ENCODE assay signal across 1 cellular context in the genomic region with DNA sequence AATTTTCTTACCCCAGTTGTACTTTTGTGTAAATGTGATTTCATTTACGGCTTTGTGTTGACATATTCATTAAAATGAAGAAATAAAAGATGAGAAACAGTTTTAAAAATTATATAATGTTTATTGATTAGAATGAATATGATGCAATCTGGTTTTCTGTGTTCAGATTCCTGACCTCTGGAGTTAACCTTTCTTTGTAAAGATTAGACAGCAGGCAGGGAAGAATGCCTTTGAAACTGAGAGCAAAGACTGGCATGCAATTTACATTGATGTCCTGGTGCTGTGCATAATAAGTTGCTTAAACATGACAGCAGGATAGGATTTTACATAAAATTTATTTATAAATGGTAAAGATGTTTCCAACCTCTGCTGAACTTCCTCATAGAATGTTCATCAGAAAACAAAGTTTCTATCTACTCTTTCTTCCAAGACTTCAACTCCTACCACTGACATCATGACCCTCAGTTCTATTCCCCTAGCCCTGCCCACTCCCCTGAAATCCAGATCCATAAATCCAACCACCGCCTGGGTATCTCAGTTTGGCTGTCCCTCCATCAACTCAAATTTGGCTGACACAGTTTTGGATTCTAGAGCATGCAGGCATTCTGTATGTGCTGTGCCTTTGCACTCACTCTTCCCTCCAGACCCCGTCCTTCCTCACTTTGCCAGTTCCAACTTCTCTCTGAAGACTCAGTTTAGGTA.
TF ChIP-seq lines count a peak whose summit lies in the region.

No MANE protein-coding gene starts in this region.

TF ChIP-seq in HepG2, 621 proteins besides CTCF, POLR2A, EP300 and RAD21 (continued from another document and continues in another):
- TF ChIP-seq, protein P1, sequence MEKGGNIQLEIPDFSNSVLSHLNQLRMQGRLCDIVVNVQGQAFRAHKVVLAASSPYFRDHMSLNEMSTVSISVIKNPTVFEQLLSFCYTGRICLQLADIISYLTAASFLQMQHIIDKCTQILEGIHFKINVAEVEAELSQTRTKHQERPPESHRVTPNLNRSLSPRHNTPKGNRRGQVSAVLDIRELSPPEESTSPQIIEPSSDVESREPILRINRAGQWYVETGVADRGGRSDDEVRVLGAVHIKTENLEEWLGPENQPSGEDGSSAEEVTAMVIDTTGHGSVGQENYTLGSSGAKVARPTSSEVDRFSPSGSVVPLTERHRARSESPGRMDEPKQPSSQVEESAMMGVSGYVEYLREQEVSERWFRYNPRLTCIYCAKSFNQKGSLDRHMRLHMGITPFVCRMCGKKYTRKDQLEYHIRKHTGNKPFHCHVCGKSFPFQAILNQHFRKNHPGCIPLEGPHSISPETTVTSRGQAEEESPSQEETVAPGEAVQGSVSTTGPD (CRISPR knock-in tag; IDR thresholded peaks at IDR 0.05): no peak
- TF ChIP-seq ZNF670 (CRISPR knock-in tag; IDR thresholded peaks at IDR 0.05; ENCODE audit: borderline replicate concordance) (no peak), ZFP90 (CRISPR knock-in tag; IDR thresholded peaks at IDR 0.05; ENCODE audit: borderline replicate concordance) (no peak), PAWR (CRISPR knock-in tag; IDR thresholded peaks at IDR 0.05; ENCODE audit: borderline replicate concordance) (no peak), CHD4 (IDR thresholded peaks at IDR 0.05; ENCODE audit: borderline replicate concordance, low read length) (no peak), SRSF4 (IDR thresholded peaks at IDR 0.05; ENCODE audit: low read depth, low read length, poor library complexity, severe bottlenecking) (no peak), ZNF839 (CRISPR knock-in tag; IDR thresholded peaks at IDR 0.05; ENCODE audit: borderline replicate concordance) (no peak), KAT8 (CRISPR knock-in tag; IDR thresholded peaks at IDR 0.05) (peak; percentile 16; the same call in 1 of the 2 replicates), EEA1 (CRISPR knock-in tag; IDR thresholded peaks at IDR 0.05; ENCODE audit: borderline replicate concordance) (no peak), ISL2 (CRISPR knock-in tag; IDR thresholded peaks at IDR 0.05) (peak; percentile 55; the same call in 1 of the 2 replicates), ZNF746 (CRISPR knock-in tag; IDR thresholded peaks at IDR 0.05) (no peak), SIX1 (CRISPR knock-in tag; IDR thresholded peaks at IDR 0.05; ENCODE audit: borderline replicate concordance) (no peak), NCOA2 (CRISPR knock-in tag; IDR thresholded peaks at IDR 0.05) (peak; percentile 76), ONECUT2 (CRISPR knock-in tag; IDR thresholded peaks at IDR 0.05) (peak; percentile 90), ESRRA (CRISPR knock-in tag; IDR thresholded peaks at IDR 0.05; ENCODE audit: low read depth) (no peak), MZF1 (CRISPR knock-in tag; IDR thresholded peaks at IDR 0.05; ENCODE audit: borderline replicate concordance) (no peak), SMAD3 (CRISPR knock-in tag; IDR thresholded peaks at IDR 0.05) (peak; percentile 75; the same call in 1 of the 2 replicates), RFXAP (CRISPR knock-in tag; IDR thresholded peaks at IDR 0.05; ENCODE audit: borderline replicate concordance) (no peak), DR1 (CRISPR knock-in tag; IDR thresholded peaks at IDR 0.05) (no peak), ZNF430 (CRISPR knock-in tag; IDR thresholded peaks at IDR 0.05) (no peak), RBFOX2 (IDR thresholded peaks at IDR 0.05; ENCODE audit: low read depth, low read length) (peak; percentile 71), ELF1 (CRISPR knock-in tag; IDR thresholded peaks at IDR 0.05) (no peak), SRY (CRISPR knock-in tag; IDR thresholded peaks at IDR 0.05) (no peak), ZNF598 (CRISPR knock-in tag; IDR thresholded peaks at IDR 0.05; ENCODE audit: borderline replicate concordance) (no peak), ZNF629 (CRISPR knock-in tag; conservative IDR thresholded peaks at IDR 0.05) (no peak), NFKBIZ (CRISPR knock-in tag; IDR thresholded peaks at IDR 0.05) (no peak), SOX6 (IDR thresholded peaks at IDR 0.05) (no peak), SOX6 (CRISPR knock-in tag; IDR thresholded peaks at IDR 0.05) (peak; percentile 90), ZNF619 (CRISPR knock-in tag; IDR thresholded peaks at IDR 0.05) (no peak), SSRP1 (CRISPR knock-in tag; IDR thresholded peaks at IDR 0.05) (no peak), SRF (IDR thresholded peaks at IDR 0.05; ENCODE audit: low read depth, low read length) (no peak), POLR2G (IDR thresholded peaks at IDR 0.05; ENCODE audit: low read depth, low read length) (peak; percentile 44; the same call in 1 of the 2 replicates), BCL6 (CRISPR knock-in tag; IDR thresholded peaks at IDR 0.05) (peak; percentile 87)
- TF ChIP-seq, protein P2, sequence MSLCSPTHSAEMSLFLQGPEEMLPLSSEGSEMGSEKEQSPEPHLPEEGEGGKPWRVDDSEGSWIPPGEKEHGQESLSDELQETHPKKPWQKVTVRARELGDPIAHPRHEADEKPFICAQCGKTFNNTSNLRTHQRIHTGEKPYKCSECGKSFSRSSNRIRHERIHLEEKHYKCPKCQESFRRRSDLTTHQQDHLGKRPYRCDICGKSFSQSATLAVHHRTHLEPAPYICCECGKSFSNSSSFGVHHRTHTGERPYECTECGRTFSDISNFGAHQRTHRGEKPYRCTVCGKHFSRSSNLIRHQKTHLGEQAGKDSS (CRISPR knock-in tag; IDR thresholded peaks at IDR 0.05; ENCODE audit: borderline replicate concordance, low read depth): no peak
- TF ChIP-seq, protein P3, sequence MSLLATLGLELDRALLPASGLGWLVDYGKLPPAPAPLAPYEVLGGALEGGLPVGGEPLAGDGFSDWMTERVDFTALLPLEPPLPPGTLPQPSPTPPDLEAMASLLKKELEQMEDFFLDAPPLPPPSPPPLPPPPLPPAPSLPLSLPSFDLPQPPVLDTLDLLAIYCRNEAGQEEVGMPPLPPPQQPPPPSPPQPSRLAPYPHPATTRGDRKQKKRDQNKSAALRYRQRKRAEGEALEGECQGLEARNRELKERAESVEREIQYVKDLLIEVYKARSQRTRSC (CRISPR knock-in tag; IDR thresholded peaks at IDR 0.05; ENCODE audit: low read depth): no peak
- TF ChIP-seq, protein P4, sequence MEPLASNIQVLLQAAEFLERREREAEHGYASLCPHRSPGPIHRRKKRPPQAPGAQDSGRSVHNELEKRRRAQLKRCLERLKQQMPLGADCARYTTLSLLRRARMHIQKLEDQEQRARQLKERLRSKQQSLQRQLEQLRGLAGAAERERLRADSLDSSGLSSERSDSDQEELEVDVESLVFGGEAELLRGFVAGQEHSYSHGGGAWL (CRISPR knock-in tag; IDR thresholded peaks at IDR 0.05): no peak
- TF ChIP-seq, protein P5, sequence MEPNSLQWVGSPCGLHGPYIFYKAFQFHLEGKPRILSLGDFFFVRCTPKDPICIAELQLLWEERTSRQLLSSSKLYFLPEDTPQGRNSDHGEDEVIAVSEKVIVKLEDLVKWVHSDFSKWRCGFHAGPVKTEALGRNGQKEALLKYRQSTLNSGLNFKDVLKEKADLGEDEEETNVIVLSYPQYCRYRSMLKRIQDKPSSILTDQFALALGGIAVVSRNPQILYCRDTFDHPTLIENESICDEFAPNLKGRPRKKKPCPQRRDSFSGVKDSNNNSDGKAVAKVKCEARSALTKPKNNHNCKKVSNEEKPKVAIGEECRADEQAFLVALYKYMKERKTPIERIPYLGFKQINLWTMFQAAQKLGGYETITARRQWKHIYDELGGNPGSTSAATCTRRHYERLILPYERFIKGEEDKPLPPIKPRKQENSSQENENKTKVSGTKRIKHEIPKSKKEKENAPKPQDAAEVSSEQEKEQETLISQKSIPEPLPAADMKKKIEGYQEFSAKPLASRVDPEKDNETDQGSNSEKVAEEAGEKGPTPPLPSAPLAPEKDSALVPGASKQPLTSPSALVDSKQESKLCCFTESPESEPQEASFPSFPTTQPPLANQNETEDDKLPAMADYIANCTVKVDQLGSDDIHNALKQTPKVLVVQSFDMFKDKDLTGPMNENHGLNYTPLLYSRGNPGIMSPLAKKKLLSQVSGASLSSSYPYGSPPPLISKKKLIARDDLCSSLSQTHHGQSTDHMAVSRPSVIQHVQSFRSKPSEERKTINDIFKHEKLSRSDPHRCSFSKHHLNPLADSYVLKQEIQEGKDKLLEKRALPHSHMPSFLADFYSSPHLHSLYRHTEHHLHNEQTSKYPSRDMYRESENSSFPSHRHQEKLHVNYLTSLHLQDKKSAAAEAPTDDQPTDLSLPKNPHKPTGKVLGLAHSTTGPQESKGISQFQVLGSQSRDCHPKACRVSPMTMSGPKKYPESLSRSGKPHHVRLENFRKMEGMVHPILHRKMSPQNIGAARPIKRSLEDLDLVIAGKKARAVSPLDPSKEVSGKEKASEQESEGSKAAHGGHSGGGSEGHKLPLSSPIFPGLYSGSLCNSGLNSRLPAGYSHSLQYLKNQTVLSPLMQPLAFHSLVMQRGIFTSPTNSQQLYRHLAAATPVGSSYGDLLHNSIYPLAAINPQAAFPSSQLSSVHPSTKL (CRISPR knock-in tag; IDR thresholded peaks at IDR 0.05): peak; percentile 90
- TF ChIP-seq, protein P6, sequence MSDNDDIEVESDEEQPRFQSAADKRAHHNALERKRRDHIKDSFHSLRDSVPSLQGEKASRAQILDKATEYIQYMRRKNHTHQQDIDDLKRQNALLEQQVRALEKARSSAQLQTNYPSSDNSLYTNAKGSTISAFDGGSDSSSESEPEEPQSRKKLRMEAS (IDR thresholded peaks at IDR 0.05): no peak
- TF ChIP-seq, protein P7, sequence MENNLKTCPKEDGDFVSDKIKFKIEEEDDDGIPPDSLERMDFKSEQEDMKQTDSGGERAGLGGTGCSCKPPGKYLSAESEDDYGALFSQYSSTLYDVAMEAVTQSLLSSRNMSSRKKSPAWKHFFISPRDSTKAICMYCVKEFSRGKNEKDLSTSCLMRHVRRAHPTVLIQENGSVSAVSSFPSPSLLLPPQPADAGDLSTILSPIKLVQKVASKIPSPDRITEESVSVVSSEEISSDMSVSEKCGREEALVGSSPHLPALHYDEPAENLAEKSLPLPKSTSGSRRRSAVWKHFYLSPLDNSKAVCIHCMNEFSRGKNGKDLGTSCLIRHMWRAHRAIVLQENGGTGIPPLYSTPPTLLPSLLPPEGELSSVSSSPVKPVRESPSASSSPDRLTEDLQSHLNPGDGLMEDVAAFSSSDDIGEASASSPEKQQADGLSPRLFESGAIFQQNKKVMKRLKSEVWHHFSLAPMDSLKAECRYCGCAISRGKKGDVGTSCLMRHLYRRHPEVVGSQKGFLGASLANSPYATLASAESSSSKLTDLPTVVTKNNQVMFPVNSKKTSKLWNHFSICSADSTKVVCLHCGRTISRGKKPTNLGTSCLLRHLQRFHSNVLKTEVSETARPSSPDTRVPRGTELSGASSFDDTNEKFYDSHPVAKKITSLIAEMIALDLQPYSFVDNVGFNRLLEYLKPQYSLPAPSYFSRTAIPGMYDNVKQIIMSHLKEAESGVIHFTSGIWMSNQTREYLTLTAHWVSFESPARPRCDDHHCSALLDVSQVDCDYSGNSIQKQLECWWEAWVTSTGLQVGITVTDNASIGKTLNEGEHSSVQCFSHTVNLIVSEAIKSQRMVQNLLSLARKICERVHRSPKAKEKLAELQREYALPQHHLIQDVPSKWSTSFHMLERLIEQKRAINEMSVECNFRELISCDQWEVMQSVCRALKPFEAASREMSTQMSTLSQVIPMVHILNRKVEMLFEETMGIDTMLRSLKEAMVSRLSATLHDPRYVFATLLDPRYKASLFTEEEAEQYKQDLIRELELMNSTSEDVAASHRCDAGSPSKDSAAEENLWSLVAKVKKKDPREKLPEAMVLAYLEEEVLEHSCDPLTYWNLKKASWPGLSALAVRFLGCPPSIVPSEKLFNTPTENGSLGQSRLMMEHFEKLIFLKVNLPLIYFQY (CRISPR knock-in tag; IDR thresholded peaks at IDR 0.05; ENCODE audit: borderline replicate concordance): no peak
- TF ChIP-seq, protein P8, sequence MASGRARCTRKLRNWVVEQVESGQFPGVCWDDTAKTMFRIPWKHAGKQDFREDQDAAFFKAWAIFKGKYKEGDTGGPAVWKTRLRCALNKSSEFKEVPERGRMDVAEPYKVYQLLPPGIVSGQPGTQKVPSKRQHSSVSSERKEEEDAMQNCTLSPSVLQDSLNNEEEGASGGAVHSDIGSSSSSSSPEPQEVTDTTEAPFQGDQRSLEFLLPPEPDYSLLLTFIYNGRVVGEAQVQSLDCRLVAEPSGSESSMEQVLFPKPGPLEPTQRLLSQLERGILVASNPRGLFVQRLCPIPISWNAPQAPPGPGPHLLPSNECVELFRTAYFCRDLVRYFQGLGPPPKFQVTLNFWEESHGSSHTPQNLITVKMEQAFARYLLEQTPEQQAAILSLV (CRISPR knock-in tag; IDR thresholded peaks at IDR 0.05; ENCODE audit: borderline replicate concordance): no peak
- TF ChIP-seq, protein P9, sequence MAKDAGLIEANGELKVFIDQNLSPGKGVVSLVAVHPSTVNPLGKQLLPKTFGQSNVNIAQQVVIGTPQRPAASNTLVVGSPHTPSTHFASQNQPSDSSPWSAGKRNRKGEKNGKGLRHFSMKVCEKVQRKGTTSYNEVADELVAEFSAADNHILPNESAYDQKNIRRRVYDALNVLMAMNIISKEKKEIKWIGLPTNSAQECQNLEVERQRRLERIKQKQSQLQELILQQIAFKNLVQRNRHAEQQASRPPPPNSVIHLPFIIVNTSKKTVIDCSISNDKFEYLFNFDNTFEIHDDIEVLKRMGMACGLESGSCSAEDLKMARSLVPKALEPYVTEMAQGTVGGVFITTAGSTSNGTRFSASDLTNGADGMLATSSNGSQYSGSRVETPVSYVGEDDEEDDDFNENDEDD (CRISPR knock-in tag; IDR thresholded peaks at IDR 0.05; ENCODE audit: borderline replicate concordance): no peak
